In genomic region chrX:10617964-10618342, GRCh38 we compare ENCODE assay signal across 8 cellular contexts. TPM values are rescaled to one million over a fixed set of nuclear protein-coding genes. Genes with fewer than 3 reads are reported as not detected.
DNase-seq lines count a peak whose midpoint lies in the region; ATAC-seq and TF ChIP-seq lines count a peak whose summit lies in the region.
"Had no signal": no experiment of that assay in that cellular context is flagged by ENCODE, and none has a peak within 500 bp of the region (broad histone marks: within the 10 kb centered on the region; RNA-seq: fewer than 3 reads in every experiment).

No MANE protein-coding gene starts in this region.

- H3K36me3 ChIP-seq in RWPE2 (ENCODE audit: low read depth) (no peaks in the 10 kb centered on the region), smooth muscle cell (ENCODE audit: low read depth) (no peaks in the 10 kb centered on the region)

- H3K9me3 ChIP-seq in RWPE2 (ENCODE audit: severe bottlenecking) = no peaks in the 10 kb centered on the region
- H3K9me3 ChIP-seq in smooth muscle cell (replicated peaks; ENCODE audit: low read depth) = no peaks in the 10 kb centered on the region

- DNase-seq in HK-2 (ENCODE audit: unreplicated experiment) (peak; percentile 54), RWPE2 (ENCODE audit: low spot score) (no peak), foreskin keratinocyte (peak in 1 of 2 donors; percentile 66), smooth muscle cell (lab: John Stamatoyannopoulos, UW; ENCODE audit: unreplicated experiment) (no peak), cerebellar nuclear complex (lab: John Stamatoyannopoulos, UW) (no peak), SIG-M5 treated with dmso at 0.1 percent for 504 hours (lab: John Stamatoyannopoulos, UW; ENCODE audit: unreplicated experiment) (no peak)
- DNase-seq: amniotic stem cell had no signal

- H3K27ac ChIP-seq in RWPE2 (ENCODE audit: poor library complexity, severe bottlenecking) (peak overlapping the region; percentile 83), foreskin keratinocyte (no peak overlapping the region), smooth muscle cell (ENCODE audit: low read depth) (peak overlapping the region; percentile 94)

- H3K4me1 ChIP-seq in RWPE2 (ENCODE audit: insufficient read depth, poor library complexity, severe bottlenecking) (peaks cover 31% of the 10 kb centered on the region), foreskin keratinocyte (peaks cover 5% of the 10 kb centered on the region), smooth muscle cell (ENCODE audit: low read depth) (peaks cover 36% of the 10 kb centered on the region)

- H4K20me1 ChIP-seq in smooth muscle cell (ENCODE audit: low read depth) = no peaks in the 10 kb centered on the region

- no peaks in the 10 kb centered on the region for H3K27me3 ChIP-seq in RWPE2 (ENCODE audit: insufficient read depth, poor library complexity, severe bottlenecking)
- H3K27me3 ChIP-seq in foreskin keratinocyte = no peaks in the 10 kb centered on the region
- H3K27me3 ChIP-seq in smooth muscle cell (ENCODE audit: low read depth) = no peaks in the 10 kb centered on the region

- TF ChIP-seq CTCF in RWPE2 (IDR thresholded peaks at IDR 0.05; ENCODE audit: poor library complexity, severe bottlenecking) = no peak
- no peak for TF ChIP-seq CTCF in foreskin keratinocyte (conservative IDR thresholded peaks at IDR 0.05)
- no peak for TF ChIP-seq CTCF in smooth muscle cell (IDR thresholded peaks at IDR 0.05; ENCODE audit: borderline replicate concordance, insufficient read depth, poor library complexity, severe bottlenecking)

- H2AFZ ChIP-seq in smooth muscle cell (ENCODE audit: low read depth) = no peak overlapping the region

- peak overlapping the region; percentile 79 for H3K9ac ChIP-seq in smooth muscle cell (ENCODE audit: low read depth)

- no peaks in the 10 kb centered on the region for H3F3A ChIP-seq in smooth muscle cell (ENCODE audit: low read depth)

- peak overlapping the region; percentile 87 for H3K4me3 ChIP-seq in RWPE2 (ENCODE audit: severe bottlenecking)
- peak overlapping the region; percentile 60 for H3K4me3 ChIP-seq in smooth muscle cell

- peak overlapping the region; percentile 87 for H3K4me2 ChIP-seq in smooth muscle cell

- peaks cover 16% of the 10 kb centered on the region for H3K79me2 ChIP-seq in smooth muscle cell (ENCODE audit: low read depth)

- WGBS in smooth muscle cell (ENCODE audit: low lambda C conversion rate) = 44% methylated on average over 3 of the region's 3 CpGs

- ATAC-seq in RWPE2 (ENCODE audit: low read depth) (peak; percentile 69), foreskin keratinocyte (peak; percentile 84), HG02981 (IDR thresholded peaks at IDR 0.05; ENCODE audit: unreplicated experiment) (no peak)

RNA-seq across cellular contexts. Expression of gene MID1, which starts 2.4 kb away (rescaled TPM):
- total RNA-seq in foreskin keratinocyte = 12.6 and 17.6 TPM in 2 replicates
- polyA plus RNA-seq in foreskin keratinocyte = 2.1 and 3.1 TPM in 2 replicates
- total RNA-seq in smooth muscle cell = 41.1 and 45.2 TPM in 2 replicates
- polyA plus RNA-seq in smooth muscle cell = 22.6 and 46.6 TPM in 2 replicates
